In the genomic region with DNA sequence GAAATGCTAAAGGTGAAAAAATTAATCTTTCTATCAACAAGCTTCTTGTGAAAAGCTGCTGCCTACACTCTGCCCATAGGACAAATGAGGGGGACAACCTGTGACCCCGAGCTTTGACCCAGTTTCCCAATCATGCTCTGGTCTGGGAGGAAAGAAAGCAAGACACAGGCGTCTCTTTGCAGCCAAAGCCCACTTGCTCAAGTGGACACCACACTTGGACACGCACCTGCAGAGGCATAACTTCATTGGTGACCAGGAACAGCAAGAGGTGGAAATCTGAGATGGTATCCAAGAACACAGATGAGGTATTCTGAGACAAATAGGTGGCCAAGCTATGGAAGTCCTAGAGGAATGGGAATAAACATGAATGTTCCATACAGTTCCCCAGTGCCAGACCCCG, we compare ENCODE assay signal across 12 cellular contexts. TPM values are rescaled to one million over a fixed set of nuclear protein-coding genes. Genes with fewer than 3 reads are reported as not detected.
DNase-seq lines count a peak whose midpoint lies in the region; ATAC-seq, FAIRE-seq and TF ChIP-seq lines count a peak whose summit lies in the region.
"Had no signal": no experiment of that assay in that cellular context is flagged by ENCODE, and none has a peak within 500 bp of the region (broad histone marks: within the 10 kb centered on the region; RNA-seq: fewer than 3 reads in every experiment).

No MANE protein-coding gene starts in this region.

- H3K4me3 ChIP-seq in right atrium auricular region (no peak overlapping the region), endothelial cell of umbilical vein (replicated peaks in 1 of 3; ENCODE audit: insufficient read depth in 1 of 3, low read depth in 1 of 3, low read length in 3 of 3) (peak overlapping the region in 1 of 3 experiments; percentile 20)

- peaks cover 20% of the 10 kb centered on the region for H3K79me2 ChIP-seq in endothelial cell of umbilical vein (ENCODE audit: control insufficient read depth, insufficient read depth, low read length)

- intact Hi-C loops in left ventricle myocardium superior (cut with micrococcal nuclease), result no loop called here
- intact Hi-C loops in endothelial cell of umbilical vein (cut with micrococcal nuclease), result loop anchor here (2.0 to 5.0 kb wide), 3 partner anchors 18 to 54 kb away; a partner anchor contains a TSS

- peaks cover 73% of the 10 kb centered on the region for H3K4me1 Mint-ChIP-seq in osteocyte (ENCODE audit: unreplicated experiment)
- H3K4me1 Mint-ChIP-seq: WTC11 had no signal

- H2AFZ ChIP-seq in endothelial cell of umbilical vein (ENCODE audit: low read depth, low read length), result no peak overlapping the region

- H3K27ac Mint-ChIP-seq in osteocyte (ENCODE audit: unreplicated experiment), result peak overlapping the region; percentile 94
- H3K27ac Mint-ChIP-seq: WTC11 had no signal

- no peaks in the 10 kb centered on the region for H3K9me3 Mint-ChIP-seq in osteocyte (ENCODE audit: unreplicated experiment)
- H3K9me3 Mint-ChIP-seq: WTC11 had no signal

- peaks cover 50% of the 10 kb centered on the region for H3K36me3 Mint-ChIP-seq in osteocyte (ENCODE audit: unreplicated experiment)

- no peak for DNase-seq in right atrium auricular region (ENCODE audit: low spot score)
- DNase-seq in left ventricle myocardium superior, result no peak
- DNase-seq in endothelial cell of umbilical vein (ENCODE audit: low read depth, low spot score), result no peak
- no peak for DNase-seq in osteocyte (ENCODE audit: extremely low spot score, unreplicated experiment)
- no peak for DNase-seq in cerebellum (ENCODE audit: low spot score)
- no peak for DNase-seq in RPMI8226
- DNase-seq in dermis blood vessel endothelial cell, result no peak
- DNase-seq: activated effector memory CD4-positive, alpha-beta T cell treated with Interleukin-2 at 50 U/mL for 16 hours; OCI-M1 had no signal

- BruUV-seq in endothelial cell of umbilical vein (replicated peaks; lab: Mats Ljungman, UMichigan), result no TSS peak

- TF ChIP-seq POLR2A in endothelial cell of umbilical vein (IDR thresholded peaks at IDR 0.05; ENCODE audit: low read depth, low read length), result no peak

- no peak for FAIRE-seq in endothelial cell of umbilical vein (lab: Jason Lieb, UNC)

- ATAC-seq in left ventricle myocardium superior, result no peak
- no peak for ATAC-seq in GM19023 (IDR thresholded peaks at IDR 0.05; ENCODE audit: unreplicated experiment)
- ATAC-seq: WTC11 had no signal

- no peaks in the 10 kb centered on the region for H3K9me1 ChIP-seq in endothelial cell of umbilical vein (replicated peaks; ENCODE audit: control insufficient read depth, extremely low read depth, insufficient read depth, low read length)

- POLR2A ChIA-PET in endothelial cell of umbilical vein (lab: Charles Lee), result interaction anchor here (1.0 to 1.4 kb wide), 8 partner anchors 9 to 56 kb away, joined by 3 to 5 read pairs (median 4); no protein-coding TSS in a partner anchor

- H3K27me3 ChIP-seq in right atrium auricular region, result no peaks in the 10 kb centered on the region
- no peaks in the 10 kb centered on the region for H3K27me3 ChIP-seq in endothelial cell of umbilical vein (ENCODE audit: control insufficient read depth in 2 of 2, insufficient read depth in 2 of 2, low read length in 2 of 2)
- H3K27me3 ChIP-seq: BE2C had no signal

- CTCF ChIA-PET in endothelial cell of umbilical vein (lab: Charles Lee), result interaction anchor here (0.8 to 2.6 kb wide), 10 partner anchors 10 to 222 kb away, joined by 3 to 23 read pairs (median 8); a partner anchor contains a TSS

- dilution Hi-C loops in endothelial cell of umbilical vein (cut with MboI; ENCODE audit: extremely low pct_ligation_motif_present, low sequenced_read_pairs), result no loop called here

- H3K36me3 ChIP-seq in right atrium auricular region (peaks cover 82% of the 10 kb centered on the region), endothelial cell of umbilical vein (ENCODE audit: control insufficient read depth in 2 of 2, extremely low read depth in 1 of 2, insufficient read depth in 2 of 2, low read length in 2 of 2) (peaks cover 28 to 30% of the 10 kb centered on the region in 2 experiments)

- TF ChIP-seq CTCF in right atrium auricular region (IDR thresholded peaks at IDR 0.05) (no peak), endothelial cell of umbilical vein (IDR thresholded peaks at IDR 0.05; ENCODE audit: extremely low read depth in 1 of 2, insufficient read depth in 1 of 2, low read depth in 1 of 2, low read length in 2 of 2) (no peak), osteocyte (IDR thresholded peaks at IDR 0.05) (no peak)

- peak overlapping the region; percentile 84 for H3K4me2 ChIP-seq in endothelial cell of umbilical vein (ENCODE audit: insufficient read depth, low read length)

- peak overlapping the region; percentile 64 for H3K9ac ChIP-seq in endothelial cell of umbilical vein (replicated peaks; ENCODE audit: extremely low read depth, insufficient read depth, low read length)

- H3K4me1 ChIP-seq in right atrium auricular region (peaks cover 0 to 29% of the 10 kb centered on the region in 2 donors), endothelial cell of umbilical vein (ENCODE audit: control insufficient read depth, extremely low read depth, insufficient read depth, low read length) (peaks cover 56% of the 10 kb centered on the region)

- H4K20me1 ChIP-seq in endothelial cell of umbilical vein (replicated peaks; ENCODE audit: control insufficient read depth, extremely low read depth, insufficient read depth, low read length), result no peaks in the 10 kb centered on the region

- H3K27ac ChIP-seq in right atrium auricular region (peak overlapping the region; percentile 33 to 80), endothelial cell of umbilical vein (ENCODE audit: insufficient read depth, low read depth, low read length) (peak overlapping the region; percentile 96)

- peak overlapping the region; percentile 51 for H3K4me3 Mint-ChIP-seq in osteocyte (ENCODE audit: unreplicated experiment)
- H3K4me3 Mint-ChIP-seq: WTC11 had no signal

- no peaks in the 10 kb centered on the region for H3K27me3 Mint-ChIP-seq in osteocyte (ENCODE audit: unreplicated experiment)

- H3K9me3 ChIP-seq in right atrium auricular region, result no peaks in the 10 kb centered on the region
- H3K9me3 ChIP-seq in endothelial cell of umbilical vein (replicated peaks; ENCODE audit: control insufficient read depth, insufficient read depth, low read length), result no peaks in the 10 kb centered on the region
- H3K9me3 ChIP-seq: BE2C had no signal

TF ChIP-seq in endothelial cell of umbilical vein, 7 proteins besides CTCF, POLR2A, EP300 and RAD21 (continues in another document):
- no peak for TF ChIP-seq GATA2 (IDR thresholded peaks at IDR 0.05; ENCODE audit: insufficient read depth, insufficient read length, low read depth, low read length)
- TF ChIP-seq MYC (IDR thresholded peaks at IDR 0.05; ENCODE audit: low read depth, low read length), result no peak
- no peak for TF ChIP-seq POLR2AphosphoS5 (IDR thresholded peaks at IDR 0.05; ENCODE audit: insufficient read depth, low read depth, low read length)
- no peak for TF ChIP-seq JUN (IDR thresholded peaks at IDR 0.05; ENCODE audit: borderline replicate concordance, insufficient read depth, insufficient read length, low read depth)
- TF ChIP-seq EZH2 (IDR thresholded peaks at IDR 0.05; ENCODE audit: borderline replicate concordance, low read depth, low read length, severe bottlenecking), result no peak
- no peak for TF ChIP-seq FOS (IDR thresholded peaks at IDR 0.05; ENCODE audit: borderline replicate concordance, insufficient read depth, low read length)

RNA-seq across cellular contexts. Expression of a gene that starts 15.0 kb away (rescaled TPM):
- total RNA-seq in right atrium auricular region (10 to 100 TPM; 12.8 to 13.7 TPM), left ventricle myocardium superior (15.4 TPM), endothelial cell of umbilical vein (50.2 and 54.3 TPM in 2 replicates), osteocyte (63.0 and 64.6 TPM in 2 replicates), cerebellum (25.8 TPM), dermis blood vessel endothelial cell (26.0 and 27.1 TPM in 2 replicates)
- 35.4 and 40.4 TPM in 2 replicates for polyA plus RNA-seq in endothelial cell of umbilical vein
- polyA plus RNA-seq in endothelial cell of umbilical vein (2011; cell fraction: cytosol; rRNA removed), result 18.0 and 31.7 TPM in 2 replicates
- polyA plus RNA-seq in endothelial cell of umbilical vein (2011; cell fraction: nucleus; rRNA removed), result 58.5 and 65.6 TPM in 2 replicates
- 17.9 and 28.1 TPM in 2 replicates for polyA plus RNA-seq in endothelial cell of umbilical vein (2012)
- 21.6 and 30.8 TPM in 2 replicates for polyA minus RNA-seq in endothelial cell of umbilical vein
- polyA minus RNA-seq in endothelial cell of umbilical vein (2011; cell fraction: cytosol; rRNA and poly(A)+ RNA removed), result 7.8 TPM
- 34.6 and 44.7 TPM in 2 replicates for polyA minus RNA-seq in endothelial cell of umbilical vein (2011; cell fraction: nucleus; rRNA and poly(A)+ RNA removed)

RNA-seq across cellular contexts. Expression of a gene that starts 39.0 kb away (rescaled TPM):
- total RNA-seq in right atrium auricular region (under 1 TPM; 0.63 to 0.74 TPM), left ventricle myocardium superior (0.50 TPM), endothelial cell of umbilical vein (0.58 and 0.71 TPM in 2 replicates), osteocyte (3.0 and 3.7 TPM in 2 replicates), cerebellum (4.0 TPM), dermis blood vessel endothelial cell (0.42 and 1.0 TPM in 2 replicates)
- polyA plus RNA-seq in endothelial cell of umbilical vein, result 0.32 and 0.46 TPM in 2 replicates
- 0.06 and 0.10 TPM in 2 replicates for polyA plus RNA-seq in endothelial cell of umbilical vein (2011; cell fraction: cytosol; rRNA removed)
- 0.43 and 0.87 TPM in 2 replicates for polyA plus RNA-seq in endothelial cell of umbilical vein (2011; cell fraction: nucleus; rRNA removed)
- polyA plus RNA-seq in endothelial cell of umbilical vein (2012), result 0.12 and 0.25 TPM in 2 replicates
- polyA minus RNA-seq in endothelial cell of umbilical vein, result 0.41 TPM in 1 of 2 replicates, not detected in the other
- 1.1 TPM for polyA minus RNA-seq in endothelial cell of umbilical vein (2011; cell fraction: cytosol; rRNA and poly(A)+ RNA removed)
- polyA minus RNA-seq in endothelial cell of umbilical vein (2011; cell fraction: nucleus; rRNA and poly(A)+ RNA removed), result 0.67 and 1.4 TPM in 2 replicates

RNA-seq across cellular contexts. Expression of a gene that starts 54.6 kb away (rescaled TPM):
- 1,000 to 10,000 TPM; 1,076 to 1,610 TPM for total RNA-seq in right atrium auricular region
- total RNA-seq in left ventricle myocardium superior, result 357 TPM
- 6,127 and 6,180 TPM in 2 replicates for total RNA-seq in endothelial cell of umbilical vein
- 7,850 and 10,663 TPM in 2 replicates for polyA plus RNA-seq in endothelial cell of umbilical vein
- polyA plus RNA-seq in endothelial cell of umbilical vein (2011; cell fraction: cytosol; rRNA removed), result 8,486 and 8,491 TPM in 2 replicates
- 3,539 and 4,015 TPM in 2 replicates for polyA plus RNA-seq in endothelial cell of umbilical vein (2011; cell fraction: nucleus; rRNA removed)
- polyA plus RNA-seq in endothelial cell of umbilical vein (2012), result 6,029 and 7,831 TPM in 2 replicates
- polyA minus RNA-seq in endothelial cell of umbilical vein, result 1,957 and 3,242 TPM in 2 replicates
- 776 TPM for polyA minus RNA-seq in endothelial cell of umbilical vein (2011; cell fraction: cytosol; rRNA and poly(A)+ RNA removed)
- 664 and 1,635 TPM in 2 replicates for polyA minus RNA-seq in endothelial cell of umbilical vein (2011; cell fraction: nucleus; rRNA and poly(A)+ RNA removed)
- 4,236 and 4,267 TPM in 2 replicates for total RNA-seq in osteocyte
- total RNA-seq in cerebellum, result 4,386 TPM
- total RNA-seq in dermis blood vessel endothelial cell, result 6,291 and 7,288 TPM in 2 replicates
